23 cellular contexts compared by ENCODE assay signal in genomic region chr3:190018460-190018859, GRCh38.
"Had no signal": no experiment of that assay in that cellular context is flagged by ENCODE, and none has a peak within 500 bp of the region (broad histone marks: within the 10 kb centered on the region; RNA-seq: fewer than 3 reads in every experiment).

No MANE protein-coding gene starts in this region.

- FAIRE-seq: endometrium, frontal cortex, urothelium cell line had no signal

- H3K27me3 Mint-ChIP-seq: memory B cell had no signal

- H3K9ac ChIP-seq: neural progenitor cell had no signal

- H3K4me3 ChIP-seq: esophagus squamous epithelium, lower lobe of right lung, neural progenitor cell, prostate gland, sigmoid colon, stomach, thyroid gland had no signal

- H3K27me3 ChIP-seq: esophagus squamous epithelium, neural progenitor cell, sigmoid colon, stomach, thyroid gland had no signal

- ATAC-seq: effector memory CD8-positive, alpha-beta T cell; left ventricle myocardium superior; natural killer cell; right cardiac atrium; stimulated activated effector memory CD8-positive, alpha-beta T cell treated with anti-CD3 and anti-CD28 coated beads, Interleukin-12 subunit alpha, Interleukin-12 subunit beta, amount 100 ng/mL, for 72 hours had no signal

- H3K4me1 ChIP-seq: lower lobe of right lung, thyroid gland had no signal

- H3K36me3 Mint-ChIP-seq: immature natural killer cell; memory B cell; natural killer cell; stimulated activated effector memory CD8-positive, alpha-beta T cell treated with anti-CD3 and anti-CD28 coated beads, Interleukin-12 subunit alpha, Interleukin-12 subunit beta, amount 100 ng/mL, for 72 hours; type B pancreatic cell had no signal

- H3K9me3 ChIP-seq: esophagus squamous epithelium, lower lobe of right lung, prostate gland, sigmoid colon, stomach, thyroid gland had no signal

- H3K27ac Mint-ChIP-seq: effector memory CD8-positive, alpha-beta T cell; immature natural killer cell; memory B cell; natural killer cell; neural progenitor cell; stimulated activated effector memory CD8-positive, alpha-beta T cell treated with anti-CD3 and anti-CD28 coated beads, Interleukin-12 subunit alpha, Interleukin-12 subunit beta, amount 100 ng/mL, for 72 hours; type B pancreatic cell had no signal

- H3K4me1 Mint-ChIP-seq: immature natural killer cell; memory B cell; natural killer cell; stimulated activated effector memory CD8-positive, alpha-beta T cell treated with anti-CD3 and anti-CD28 coated beads, Interleukin-12 subunit alpha, Interleukin-12 subunit beta, amount 100 ng/mL, for 72 hours had no signal

- H2AFZ ChIP-seq: neural progenitor cell had no signal

- H3K4me3 Mint-ChIP-seq: effector memory CD8-positive, alpha-beta T cell; immature natural killer cell; memory B cell; natural killer cell; neural progenitor cell; stimulated activated effector memory CD8-positive, alpha-beta T cell treated with anti-CD3 and anti-CD28 coated beads, Interleukin-12 subunit alpha, Interleukin-12 subunit beta, amount 100 ng/mL, for 72 hours; type B pancreatic cell had no signal

- H3K36me3 ChIP-seq: esophagus squamous epithelium, lower lobe of right lung, neural progenitor cell, prostate gland, sigmoid colon, stomach, thyroid gland had no signal

- H3K27ac ChIP-seq: lower lobe of right lung, neural progenitor cell, prostate gland, sigmoid colon, stomach, thyroid gland had no signal

- DNase-seq: cortex of kidney; effector memory CD8-positive, alpha-beta T cell; esophagus squamous epithelium; immature natural killer cell; islet precursor cell; left ventricle myocardium superior; lower lobe of right lung; natural killer cell; right cardiac atrium; sigmoid colon; stimulated activated CD4-positive, alpha-beta T cell treated with anti-CD3 and anti-CD28 coated beads, Interleukin-2, amount 100 ng/mL, for 24 hours; stimulated activated CD4-positive, alpha-beta T cell treated with anti-CD3 and anti-CD28 coated beads, Interleukin-4, amount 100 ng/mL, for 24 hours; stimulated activated naive CD4-positive, alpha-beta T cell treated with Interleukin-2 at 50 U/mL for 16 hours; stomach; thyroid gland had no signal

- H3K9me3 Mint-ChIP-seq: effector memory CD8-positive, alpha-beta T cell; memory B cell; neural progenitor cell; stimulated activated effector memory CD8-positive, alpha-beta T cell treated with anti-CD3 and anti-CD28 coated beads, Interleukin-12 subunit alpha, Interleukin-12 subunit beta, amount 100 ng/mL, for 72 hours; type B pancreatic cell had no signal
